ENCODE assay signal across 23 cellular contexts in the genomic region with DNA sequence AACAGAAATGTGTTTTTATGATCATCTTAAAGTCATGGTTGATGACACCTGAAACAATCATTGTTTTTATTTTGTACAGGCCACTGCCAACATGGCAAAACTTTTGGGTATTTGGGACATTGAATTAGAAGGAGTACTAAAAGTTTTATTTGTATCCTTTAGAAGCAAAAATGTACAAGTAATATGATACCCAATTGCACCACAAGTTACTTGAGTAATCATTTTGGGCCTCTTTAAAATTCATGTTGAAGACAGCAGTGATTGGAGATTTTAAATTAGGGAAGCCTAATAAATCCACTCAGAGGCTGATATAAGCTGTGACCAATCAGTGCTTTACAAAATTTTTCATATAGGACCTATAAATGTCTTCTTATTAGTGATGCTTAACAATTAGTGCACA.
DNase-seq lines count a peak whose midpoint lies in the region; FAIRE-seq and TF ChIP-seq lines count a peak whose summit lies in the region.
"Had no signal": no experiment of that assay in that cellular context is flagged by ENCODE, and none has a peak within 500 bp of the region (broad histone marks: within the 10 kb centered on the region; RNA-seq: fewer than 3 reads in every experiment).

No MANE protein-coding gene starts in this region.

- H3K4me3 ChIP-seq in choroid plexus epithelial cell (ENCODE audit: low read depth, low read length) (no peak overlapping the region), fibroblast of the aortic adventitia (ENCODE audit: low read depth, low read length) (no peak overlapping the region), vagina (no peak overlapping the region)
- H3K4me3 ChIP-seq: A549 had no signal

- no peak for FAIRE-seq in GM19239 (lab: Jason Lieb, UNC)
- FAIRE-seq: A549, GM12892 had no signal

- H3K9me3 ChIP-seq in vagina, result no peaks in the 10 kb centered on the region
- H3K9me3 ChIP-seq: A549, Caco-2 had no signal

- H3K36me3 ChIP-seq in vagina, result no peaks in the 10 kb centered on the region

- no peaks in the 10 kb centered on the region for H3K27me3 ChIP-seq in vagina

- H3K4me1 ChIP-seq in vagina, result no peaks in the 10 kb centered on the region
- H3K4me1 ChIP-seq: A549, Caco-2 had no signal

- no peak overlapping the region for H3K27ac ChIP-seq in vagina
- H3K27ac ChIP-seq: A549, C4-2B had no signal

- TF ChIP-seq CTCF in choroid plexus epithelial cell (conservative IDR thresholded peaks at IDR 0.05; ENCODE audit: low read depth, low read length) (no peak), fibroblast of the aortic adventitia (IDR thresholded peaks at IDR 0.05; ENCODE audit: insufficient read depth, low read length) (no peak), vagina (IDR thresholded peaks at IDR 0.05) (no peak)

- no peak for TF ChIP-seq POLR2A in vagina (IDR thresholded peaks at IDR 0.05)

- DNase-seq in EH (ENCODE audit: low read depth), result peak; percentile 6
- peak; percentile 50 for DNase-seq in HCEC 1CT
- peak; percentile 36 for DNase-seq in choroid plexus epithelial cell (ENCODE audit: low read depth)
- DNase-seq in fibroblast of the aortic adventitia (ENCODE audit: low read depth), result peak; percentile 12
- DNase-seq in GM19239 (ENCODE audit: insufficient read length, low spot score), result no peak
- DNase-seq in activated CD4-positive, alpha-beta T cell treated with anti-CD3 and anti-CD28 coated beads, Interleukin-2, amount 50 U/mL, for 4 hours, result no peak
- DNase-seq in DMS153 (lab: John Stamatoyannopoulos, UW), result no peak
- no peak for DNase-seq in vagina (ENCODE audit: extremely low spot score in 2 of 2)
- DNase-seq: Caco-2; CD8-positive, alpha-beta T cell; DMS79; GF-D8; KBM-7; MM.1S; NCI-H2029 treated with DMSO at 0.1 percent for 48 hours; NCI-H510A; NCI-H69; RPMI8226; SHP77; SW 1271 had no signal

- intact Hi-C loops in vagina (cut with DNase I), result no loop called here

Comparison
In these comparisons a context has a peak if more than half of its experiments do, and no peak if none do; other contexts are left out.
1. DNase-seq: peak in EH (single experiment), HCEC 1CT (single experiment), choroid plexus epithelial cell (single experiment) and fibroblast of the aortic adventitia (single experiment); none in GM19239 (single experiment), activated CD4-positive, alpha-beta T cell treated with anti-CD3 and anti-CD28 coated beads, Interleukin-2, amount 50 U/mL, for 4 hours (0 of 2), DMS153 (single experiment) and vagina (0 of 2).